ENCODE assay signal across 8 cellular contexts in the genomic region with DNA sequence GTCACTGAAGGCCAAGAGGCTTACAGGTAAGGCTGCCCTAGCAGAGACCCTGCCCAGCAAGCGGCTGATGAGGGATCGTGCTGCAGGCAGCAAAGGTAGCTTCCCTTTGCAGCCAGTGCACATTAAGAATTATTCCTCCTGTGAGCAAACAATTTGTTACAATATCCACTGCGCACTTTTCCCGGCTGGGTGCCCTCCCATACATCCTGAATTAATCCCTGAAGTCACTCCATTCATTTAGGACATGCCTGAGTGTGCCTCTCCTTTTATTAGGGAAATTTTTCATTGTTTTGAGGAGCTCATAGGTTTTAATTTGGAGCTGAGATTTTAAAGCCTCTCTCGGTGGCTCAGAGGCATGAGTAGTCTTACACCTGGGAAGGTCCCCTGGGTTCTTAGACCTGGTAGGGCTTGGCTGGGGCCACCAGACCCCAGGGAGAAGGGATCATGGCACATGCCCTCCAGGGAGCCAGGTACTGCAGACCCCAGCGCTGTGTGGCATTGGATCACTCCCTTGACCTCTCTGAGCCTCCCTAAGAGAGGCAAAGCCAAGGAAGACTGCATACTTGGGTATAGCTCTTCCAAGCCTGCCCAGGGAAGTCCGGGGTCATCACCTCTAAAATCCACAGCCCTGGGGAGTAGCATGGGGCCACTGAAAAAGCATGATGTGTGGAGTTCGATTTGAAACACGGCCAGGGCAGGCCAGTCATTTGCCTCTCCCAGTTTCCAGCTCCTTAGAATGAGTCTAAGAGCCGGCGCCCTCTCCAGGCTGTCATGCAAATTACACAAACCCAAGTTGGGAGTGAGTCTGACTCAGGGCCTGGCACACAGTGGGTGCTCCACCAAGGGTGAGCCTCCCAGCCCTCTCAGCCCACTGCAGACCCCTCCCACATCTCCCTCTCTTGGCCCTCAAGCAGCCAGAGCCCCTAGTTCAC.
DNase-seq lines count a peak whose midpoint lies in the region; ATAC-seq and TF ChIP-seq lines count a peak whose summit lies in the region.

No MANE protein-coding gene starts in this region.

- H3F3A ChIP-seq in GM23338 (replicated peaks; ENCODE audit: low read depth): no peaks in the 10 kb centered on the region

- H4K20me1 ChIP-seq in GM23338 (replicated peaks; ENCODE audit: insufficient read depth) (no peaks in the 10 kb centered on the region), hepatocyte (ENCODE audit: insufficient read depth, poor library complexity, severe bottlenecking) (no peaks in the 10 kb centered on the region)

- H2AFZ ChIP-seq in GM23338 (peak overlapping the region; percentile 43; the same call in 1 of the 2 replicates), hepatocyte (no peak overlapping the region)

- H3K9me3 ChIP-seq in SJCRH30 (replicated peaks) (no peaks in the 10 kb centered on the region), hepatocyte (ENCODE audit: low read depth) (no peaks in the 10 kb centered on the region), uterus (no peaks in the 10 kb centered on the region)

- no peak for TF ChIP-seq POLR2A in uterus (IDR thresholded peaks at IDR 0.05)

- no peak overlapping the region for H3K4me3 Mint-ChIP-seq in GM23338

- ATAC-seq in GM23338 (peak; percentile 77), HG02938 (IDR thresholded peaks at IDR 0.05; ENCODE audit: unreplicated experiment) (no peak)

- H3K36me3 ChIP-seq in GM23338 (ENCODE audit: insufficient read depth) (no peaks in the 10 kb centered on the region), SJCRH30 (no peaks in the 10 kb centered on the region), hepatocyte (replicated peaks; ENCODE audit: insufficient read depth, low read depth) (no peaks in the 10 kb centered on the region), uterus (no peaks in the 10 kb centered on the region)

- H3K79me2 ChIP-seq in GM23338 (replicated peaks; ENCODE audit: insufficient read depth): no peaks in the 10 kb centered on the region
- no peaks in the 10 kb centered on the region for H3K79me2 ChIP-seq in hepatocyte

- no peaks in the 10 kb centered on the region for H3K27me3 ChIP-seq in GM23338 (ENCODE audit: insufficient read depth)
- H3K27me3 ChIP-seq in SJCRH30: no peaks in the 10 kb centered on the region
- H3K27me3 ChIP-seq in hepatocyte: no peaks in the 10 kb centered on the region
- no peaks in the 10 kb centered on the region for H3K27me3 ChIP-seq in uterus

- H3K4me2 ChIP-seq in GM23338: no peak overlapping the region
- H3K4me2 ChIP-seq in hepatocyte: no peak overlapping the region

- peaks cover 5% of the 10 kb centered on the region; the same call in 2 of the 3 replicates for H3K9me3 Mint-ChIP-seq in GM23338

- no peak overlapping the region for H3K27ac Mint-ChIP-seq in GM23338

- intact Hi-C loops in uterus (cut with DNase I; ENCODE audit: low total_unique reads): no loop called here

- peaks cover under 1% of the 10 kb centered on the region; the same call in 1 of the 3 replicates for H3K36me3 Mint-ChIP-seq in GM23338 (ENCODE audit: low read depth)

- H3K9me2 ChIP-seq in GM23338 (ENCODE audit: insufficient read depth): no peaks in the 10 kb centered on the region
- H3K9me2 ChIP-seq in hepatocyte (replicated peaks; ENCODE audit: insufficient read depth): no peaks in the 10 kb centered on the region

- H3K4me1 Mint-ChIP-seq in GM23338: peaks cover 20% of the 10 kb centered on the region

- no peak overlapping the region for H3K4me3 ChIP-seq in GM23338
- no peak overlapping the region for H3K4me3 ChIP-seq in SJCRH30
- H3K4me3 ChIP-seq in hepatocyte: no peak overlapping the region
- no peak overlapping the region for H3K4me3 ChIP-seq in uterus

- peak; percentile 59 for DNase-seq in COR-L47 (lab: John Stamatoyannopoulos, UW)
- DNase-seq in GM23338 (ENCODE audit: low spot score): peak; percentile 87
- DNase-seq in SJCRH30: peak; percentile 21 to 50
- peak; percentile 21 for DNase-seq in hepatocyte (ENCODE audit: low spot score)
- no peak for DNase-seq in islet precursor cell
- no peak for DNase-seq in NCI-H1105 treated with DMSO at 0.1 percent for 48 hours (lab: John Stamatoyannopoulos, UW)
- DNase-seq in uterus: no peak

- TF ChIP-seq CTCF in GM23338 (conservative IDR thresholded peaks at IDR 0.05; ENCODE audit: low read depth in 2 of 2) (peak; percentile 64 to 83), hepatocyte (IDR thresholded peaks at IDR 0.05; ENCODE audit: poor library complexity) (peak; percentile 16), uterus (IDR thresholded peaks at IDR 0.05) (no peak)

- no peak overlapping the region for H3K27ac ChIP-seq in GM23338 (ENCODE audit: low read depth)
- H3K27ac ChIP-seq in SJCRH30: no peak overlapping the region
- no peak overlapping the region for H3K27ac ChIP-seq in hepatocyte
- H3K27ac ChIP-seq in uterus: no peak overlapping the region

- peaks cover 5% of the 10 kb centered on the region for H3K4me1 ChIP-seq in GM23338 (ENCODE audit: insufficient read depth)
- no peaks in the 10 kb centered on the region for H3K4me1 ChIP-seq in SJCRH30
- no peaks in the 10 kb centered on the region for H3K4me1 ChIP-seq in hepatocyte (ENCODE audit: insufficient read depth)
- H3K4me1 ChIP-seq in uterus: no peaks in the 10 kb centered on the region

- 80% methylated on average over 9 of the region's 11 CpGs for WGBS in hepatocyte (ENCODE audit: low lambda C conversion rate, missing lambda C conversion rate)

- peaks cover 8% of the 10 kb centered on the region for H3K27me3 Mint-ChIP-seq in GM23338 (ENCODE audit: insufficient read depth, low read depth, poor library complexity)

TF ChIP-seq in GM23338, 12 proteins besides CTCF, POLR2A, EP300 and RAD21 (continues in another document):
- TF ChIP-seq EZH2phosphoT487 (IDR thresholded peaks at IDR 0.05; ENCODE audit: unreplicated experiment) (no peak), JUNB (IDR thresholded peaks at IDR 0.05; ENCODE audit: unreplicated experiment) (no peak), EZH2 (IDR thresholded peaks at IDR 0.05; ENCODE audit: low read depth, unreplicated experiment) (no peak), POLR2AphosphoS5 (IDR thresholded peaks at IDR 0.05; ENCODE audit: low read depth) (no peak), NANOG (IDR thresholded peaks at IDR 0.05; ENCODE audit: borderline replicate concordance) (no peak), CREB1 (CRISPR knock-in tag; IDR thresholded peaks at IDR 0.05; ENCODE audit: low read depth) (no peak), ZNF114 (CRISPR knock-in tag; IDR thresholded peaks at IDR 0.05) (no peak), REST (IDR thresholded peaks at IDR 0.05; ENCODE audit: unreplicated experiment) (no peak), ZNF331 (CRISPR knock-in tag; IDR thresholded peaks at IDR 0.05; ENCODE audit: low read depth) (no peak), STAT1 (IDR thresholded peaks at IDR 0.05; ENCODE audit: unreplicated experiment) (no peak)

Comparison
In these comparisons a context has a peak if more than half of its experiments do, and no peak if none do; other contexts are left out.
1. DNase-seq: peak in COR-L47 (single experiment), GM23338 (single experiment), SJCRH30 (2 of 2) and hepatocyte (single experiment); none in islet precursor cell (single experiment), NCI-H1105 treated with DMSO at 0.1 percent for 48 hours (single experiment) and uterus (0 of 2).
2. CTCF ChIP-seq: peak in GM23338 (2 of 2) and hepatocyte (single experiment); none in uterus (0 of 4).